Comparison of ENCODE assay signal across 8 cellular contexts in genomic region chr2:177393381-177393780, GRCh38. TPM values are rescaled to one million over a fixed set of nuclear protein-coding genes. Genes with fewer than 3 reads are reported as not detected.
A peak's percentile ranks its signal among the peaks of the same experiment; 100 is the strongest.
DNase-seq lines count a peak whose midpoint lies in the region; ATAC-seq and TF ChIP-seq lines count a peak whose summit lies in the region.

No MANE protein-coding gene starts in this region.

- CTCF ChIA-PET in CD8-positive, alpha-beta memory T cell (lab: Charles Lee): interaction anchor here (0.6 to 2.3 kb wide), 7 partner anchors 12 to 244 kb away, joined by 3 to 11 read pairs (median 4); partner anchors contain the start of genes HNRNPA3 and NFE2L2

- no peaks in the 10 kb centered on the region for H3K36me3 ChIP-seq in CD8-positive, alpha-beta memory T cell (ENCODE audit: insufficient read depth, low read length)
- peaks cover 2% of the 10 kb centered on the region; the same call in 1 of the 2 replicates for H3K36me3 ChIP-seq in Karpas-422 (ENCODE audit: insufficient read depth, low read length)
- no peaks in the 10 kb centered on the region for H3K36me3 ChIP-seq in right lobe of liver
- H3K36me3 ChIP-seq in tibial nerve: no peaks in the 10 kb centered on the region

- TF ChIP-seq POLR2A in right lobe of liver (IDR thresholded peaks at IDR 0.05): no peak
- TF ChIP-seq POLR2A in tibial nerve (IDR thresholded peaks at IDR 0.05): no peak

- H3K27me3 Mint-ChIP-seq in CD8-positive, alpha-beta memory T cell: no peaks in the 10 kb centered on the region

- H3K9me3 Mint-ChIP-seq in CD8-positive, alpha-beta memory T cell: no peaks in the 10 kb centered on the region

- H4K20me1 ChIP-seq in Karpas-422 (ENCODE audit: insufficient read depth, low read depth, low read length): peaks cover 4% of the 10 kb centered on the region

- H3K79me2 ChIP-seq in Karpas-422 (ENCODE audit: low read length): peaks cover 97% of the 10 kb centered on the region

- TF ChIP-seq CTCF in right lobe of liver (IDR thresholded peaks at IDR 0.05) (no peak), tibial nerve (IDR thresholded peaks at IDR 0.05) (no peak)

- peak overlapping the region; percentile 92 for H3K9ac ChIP-seq in Karpas-422 (ENCODE audit: low read length)

- no peak overlapping the region for H2AFZ ChIP-seq in Karpas-422 (ENCODE audit: low read length)

- H3K9me2 ChIP-seq in Karpas-422 (replicated peaks; ENCODE audit: insufficient read depth, low read length): no peaks in the 10 kb centered on the region

- ATAC-seq in right lobe of liver (peak in 1 of 4 donors; percentile 1), GM21529 (IDR thresholded peaks at IDR 0.05; ENCODE audit: unreplicated experiment) (no peak), HG03571 (IDR thresholded peaks at IDR 0.05; ENCODE audit: unreplicated experiment) (no peak), HG02623 (IDR thresholded peaks at IDR 0.05; ENCODE audit: unreplicated experiment) (no peak)

- H3K4me2 ChIP-seq in Karpas-422 (ENCODE audit: low read depth, low read length, poor library complexity, severe bottlenecking): peak overlapping the region; percentile 97

- no peaks in the 10 kb centered on the region for H3K9me3 ChIP-seq in CD8-positive, alpha-beta memory T cell (ENCODE audit: low read length)
- H3K9me3 ChIP-seq in Karpas-422 (ENCODE audit: low read length): no peaks in the 10 kb centered on the region
- H3K9me3 ChIP-seq in right lobe of liver: no peaks in the 10 kb centered on the region
- no peaks in the 10 kb centered on the region for H3K9me3 ChIP-seq in tibial nerve

- intact Hi-C loops in right lobe of liver (cut with DNase I): no loop called here

- peak overlapping the region; percentile 86 for H3K4me3 ChIP-seq in CD8-positive, alpha-beta memory T cell (ENCODE audit: low read length)
- H3K4me3 ChIP-seq in Karpas-422 (ENCODE audit: low read length) (peak overlapping the region; percentile 92), right lobe of liver (peak overlapping the region; percentile 77 to 92 (median 89)), tibial nerve (peak overlapping the region; percentile 60 to 88 (median 71))

- no peak for TF ChIP-seq EP300 in tibial nerve (IDR thresholded peaks at IDR 0.05)

- H3K4me1 ChIP-seq in CD8-positive, alpha-beta memory T cell (ENCODE audit: insufficient read depth, low read length): peaks cover 32% of the 10 kb centered on the region
- H3K4me1 ChIP-seq in Karpas-422 (ENCODE audit: low read length) (peaks cover 62% of the 10 kb centered on the region), right lobe of liver (peaks cover 0 to 52% (median 16%) of the 10 kb centered on the region in 4 donors), tibial nerve (peaks cover 0 to 57% (median 8%) of the 10 kb centered on the region in 4 donors)

- peak overlapping the region; percentile 68 for H3K27ac ChIP-seq in CD8-positive, alpha-beta memory T cell (ENCODE audit: low read depth, low read length)
- H3K27ac ChIP-seq in Karpas-422 (ENCODE audit: low read length): peak overlapping the region; percentile 13; the same call in 1 of the 2 replicates
- H3K27ac ChIP-seq in right lobe of liver: peak overlapping the region in 2 of 3 donors; percentile 66 to 82
- peak overlapping the region in 3 of 4 donors; percentile 26 to 90 (median 88) for H3K27ac ChIP-seq in tibial nerve

- peak overlapping the region; percentile 83 to 95 (median 92) for H3K4me3 Mint-ChIP-seq in CD8-positive, alpha-beta memory T cell

- H3K27ac Mint-ChIP-seq in CD8-positive, alpha-beta memory T cell: peak overlapping the region; percentile 59 to 96 (median 86)

- POLR2A ChIA-PET in CD8-positive, alpha-beta memory T cell (lab: Charles Lee): interaction anchor here (0.6 to 3.8 kb wide), 5 partner anchors 23 to 228 kb away, joined by 3 to 29 read pairs (median 3); partner anchors contain the start of gene NFE2L2

- 8% methylated on average over 6 of the region's 6 CpGs for WGBS in right lobe of liver (ENCODE audit: insufficient coverage, low coverage, low lambda C conversion rate, missing lambda C conversion rate)
- 18 to 22% methylated on average over 6 of the region's 6 CpGs for WGBS in tibial nerve, 2 donors

- no peaks in the 10 kb centered on the region for H3K27me3 ChIP-seq in CD8-positive, alpha-beta memory T cell (ENCODE audit: insufficient read depth, low read length, poor library complexity, severe bottlenecking)
- H3K27me3 ChIP-seq in Karpas-422 (ENCODE audit: low read length) (no peaks in the 10 kb centered on the region), right lobe of liver (no peaks in the 10 kb centered on the region), tibial nerve (no peaks in the 10 kb centered on the region)

- peaks cover 0 to 23% (median 9%) of the 10 kb centered on the region in 3 donors for H3K36me3 Mint-ChIP-seq in CD8-positive, alpha-beta memory T cell

- H3K4me1 Mint-ChIP-seq in CD8-positive, alpha-beta memory T cell: peaks cover 63 to 74% (median 68%) of the 10 kb centered on the region in 3 donors

- peak in 2 of 5 donors; percentile 15 to 17 for DNase-seq in CD8-positive, alpha-beta memory T cell
- DNase-seq in Karpas-422 (peak; percentile 61), astrocyte of the hippocampus (ENCODE audit: low read depth, low spot score) (peak; percentile 36), right lobe of liver (no peak), tibial nerve (ENCODE audit: low spot score in 2 of 2) (no peak)

RNA-seq across cellular contexts. Expression of gene AGPS, which starts 0.8 kb away (rescaled TPM):
- 10 to 100 TPM; 64.3 to 65.1 TPM for total RNA-seq in CD8-positive, alpha-beta memory T cell
- polyA plus RNA-seq in CD8-positive, alpha-beta memory T cell: 15.5 TPM
- total RNA-seq in Karpas-422 (2014; rRNA removed; shearing (Covaris generic); ENCODE audit: low replicate concordance): 54.0 and 148 TPM in 2 replicates
- 10 to 100 TPM; 21.7 to 31.8 (median 26.8) TPM for total RNA-seq in right lobe of liver
- 10 to 100 TPM; 33.9 to 47.9 (median 40.1) TPM for total RNA-seq in tibial nerve

Comparison
In these comparisons a context has a peak if more than half of its experiments do, and no peak if none do; other contexts are left out.
1. DNase-seq: peak in Karpas-422 (single experiment) and astrocyte of the hippocampus (single experiment); none in right lobe of liver (0 of 3) and tibial nerve (0 of 2).
2. H3K27ac ChIP-seq: peak in every context shown above with its lines; median percentile 88 in tibial nerve; 74 in right lobe of liver; 68 in CD8-positive, alpha-beta memory T cell; 13 in Karpas-422.
3. Peak in every context shown above with its lines, with median percentiles within 50 percentile points of each other: H3K4me3 ChIP-seq.